In the genomic region with DNA sequence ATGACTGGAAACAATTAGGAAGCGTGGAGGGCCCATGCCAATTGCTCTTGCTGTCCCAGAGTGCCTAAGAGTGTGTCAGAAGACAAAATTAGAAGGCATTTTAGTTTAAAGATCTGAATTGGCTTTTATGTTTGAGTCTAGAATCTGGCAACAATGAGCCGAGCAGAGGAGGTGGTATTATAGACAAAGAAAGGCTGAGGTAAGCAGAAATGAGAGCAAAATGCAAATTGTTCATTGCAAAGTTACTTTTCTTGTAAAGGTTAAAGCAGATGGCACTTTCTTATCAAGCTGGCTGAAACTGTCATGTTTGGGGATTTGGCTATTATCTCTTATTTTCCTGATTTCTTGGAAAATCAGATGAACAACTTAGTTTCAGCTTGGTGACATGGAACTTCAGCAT, we compare ENCODE assay signal across 31 cellular contexts. TPM values are rescaled to one million over a fixed set of nuclear protein-coding genes. Genes with fewer than 3 reads are reported as not detected.
"Had no signal": no experiment of that assay in that cellular context is flagged by ENCODE, and none has a peak within 500 bp of the region (broad histone marks: within the 10 kb centered on the region; RNA-seq: fewer than 3 reads in every experiment).

No MANE protein-coding gene starts in this region.

- H3K4me3 ChIP-seq: body of pancreas, lower lobe of right lung, mucosa of descending colon, thoracic aorta, upper lobe of right lung had no signal

- ATAC-seq: activated CD4-positive, alpha-beta T cell treated with anti-CD3 and anti-CD28 coated beads for 36 hours; activated naive CD8-positive, alpha-beta T cell treated with anti-CD3 and anti-CD28 coated beads, Interleukin-2, amount 50 U/mL, for 24 hours; activated T-cell treated with anti-CD3 and anti-CD28 coated beads, Interleukin-2, amount 50 U/mL, for 4 hours; body of pancreas; left lobe of liver; lower lobe of right lung; mucosa of descending colon; T-helper 17 cell; upper lobe of right lung had no signal

- H3K27ac ChIP-seq: body of pancreas, lower lobe of right lung, thoracic aorta, upper lobe of right lung had no signal

- H3K4me1 ChIP-seq: body of pancreas, lower lobe of right lung, upper lobe of right lung had no signal

- H3K36me3 ChIP-seq: lower lobe of right lung, thoracic aorta, upper lobe of right lung had no signal

- DNase-seq: activated B cell treated with CpG ODN at 0.5 μM for 24 hours; activated CD4-positive, alpha-beta T cell treated with anti-CD3 and anti-CD28 coated beads for 36 hours; activated CD4-positive, alpha-beta T cell treated with anti-CD3 and anti-CD28 coated beads, Interleukin-2, amount 50 U/mL, for 4 hours; activated CD8-positive, alpha-beta memory T cell treated with anti-CD3 and anti-CD28 coated beads, Interleukin-2, amount 50 U/mL, for 48 hours; activated naive CD4-positive, alpha-beta T cell treated with anti-CD3 and anti-CD28 coated beads for 36 hours; activated naive CD8-positive, alpha-beta T cell treated with anti-CD3 and anti-CD28 coated beads, Interleukin-2, amount 50 U/mL, for 24 hours; activated T-cell treated with anti-CD3 and anti-CD28 coated beads, Interleukin-2, amount 50 U/mL, for 4 hours; body of pancreas; caudate nucleus; effector CD4-positive, alpha-beta T cell; foreskin fibroblast; lower lobe of right lung; mesendoderm; mucosa of descending colon; naive B cell; occipital lobe; posterior cingulate gyrus; stimulated activated CD4-positive, alpha-beta T cell treated with anti-CD3 and anti-CD28 coated beads, Interleukin-2, amount 100 ng/mL, for 48 hours; stimulated activated CD8-positive, alpha-beta memory T cell treated with anti-CD3 and anti-CD28 coated beads, Interleukin-4, amount 100 ng/mL, for 48 hours; stimulated activated naive CD4-positive, alpha-beta T cell; T-helper 17 cell; upper lobe of right lung had no signal

- H3K9me3 ChIP-seq: body of pancreas, lower lobe of right lung, mucosa of descending colon, thoracic aorta, upper lobe of right lung had no signal

- H3K27me3 ChIP-seq: body of pancreas, upper lobe of right lung had no signal

- FAIRE-seq: endometrium, keratinocyte had no signal

RNA-seq across cellular contexts. Expression of gene MYL4, which starts 3.3 kb away (rescaled TPM):
- total RNA-seq: activated B cell treated with CpG ODN at 0.5 μM for 24 hours; activated CD4-positive, alpha-beta T cell treated with anti-CD3 and anti-CD28 coated beads for 36 hours; activated CD8-positive, alpha-beta memory T cell treated with anti-CD3 and anti-CD28 coated beads for 36 hours; activated naive CD4-positive, alpha-beta T cell treated with anti-CD3 and anti-CD28 coated beads for 36 hours; activated T-cell treated with anti-CD3 and anti-CD28 coated beads, Interleukin-2, amount 50 U/mL, for 4 hours; activated T-helper 2 cell treated with anti-CD3 and anti-CD28 coated beads, Interferon-gamma antibody, Interleukin-2, Interleukin-4, amounts not matched to agents 10 μg/mL and 5 μg/mL and 100 μg/mL, durations not matched to agents 14 hours and 24 hours and 36 hours; body of pancreas; epithelial cell of proximal tubule; fibroblast of lung; left lobe of liver; neural crest cell; T-helper 17 cell; thoracic aorta had no signal
- polyA plus RNA-seq: keratinocyte had no signal

RNA-seq across cellular contexts. Expression of gene ITGB3, which starts 41.2 kb away (rescaled TPM):
- total RNA-seq: activated naive CD4-positive, alpha-beta T cell treated with anti-CD3 and anti-CD28 coated beads for 36 hours; activated T-helper 2 cell treated with anti-CD3 and anti-CD28 coated beads, Interferon-gamma antibody, Interleukin-2, Interleukin-4, amounts not matched to agents 10 μg/mL and 5 μg/mL and 100 μg/mL, durations not matched to agents 14 hours and 24 hours and 36 hours had no signal
- polyA plus RNA-seq: keratinocyte had no signal
